In genomic region chr3:129254536-129255230, GRCh38 we compare ENCODE assay signal across 20 cellular contexts. TPM values are rescaled to one million over a fixed set of nuclear protein-coding genes. Genes with fewer than 3 reads are reported as not detected.
A peak's percentile ranks its signal among the peaks of the same experiment; 100 is the strongest.
DNase-seq lines count a peak whose midpoint lies in the region; TF ChIP-seq lines count a peak whose summit lies in the region.
"Had no signal": no experiment of that assay in that cellular context is flagged by ENCODE, and none has a peak within 500 bp of the region (broad histone marks: within the 10 kb centered on the region; RNA-seq: fewer than 3 reads in every experiment).

No MANE protein-coding gene starts in this region.

- H4K8ac ChIP-seq in neuronal stem cell (ENCODE audit: low read depth, low read length), result no peak overlapping the region

- no peaks in the 10 kb centered on the region for H3K9me3 ChIP-seq in neuronal stem cell (replicated peaks in 1 of 2; ENCODE audit: control insufficient read depth in 2 of 2, insufficient read depth in 1 of 2, low read depth in 1 of 2, low read length in 2 of 2)
- H3K9me3 ChIP-seq: A549, BE2C, HAP-1, MG63 had no signal

- no peak overlapping the region for H3K27ac ChIP-seq in neuronal stem cell (replicated peaks; ENCODE audit: low read length)
- no peak overlapping the region for H3K27ac ChIP-seq in substantia nigra (ENCODE audit: low read depth, low read length, poor library complexity, severe bottlenecking)
- H3K27ac ChIP-seq: A549 had no signal

- no peak overlapping the region for H3K4me2 ChIP-seq in neuronal stem cell (ENCODE audit: insufficient read depth, low read length, poor library complexity, severe bottlenecking)
- H3K4me2 ChIP-seq: A549 had no signal

- no peak overlapping the region for H2BK120ac ChIP-seq in neuronal stem cell (ENCODE audit: low read depth, low read length)

- WGBS in neuronal stem cell (ENCODE audit: extremely low coverage in 2 of 2, insufficient read length in 2 of 2, insufficient replicate concordance in 1 of 2), 2 donors, result no CpG with 5 or more reads among the region's 12 CpGs

- H3K9ac ChIP-seq in neuronal stem cell (ENCODE audit: low read depth, low read length, poor library complexity), result no peak overlapping the region

- in situ Hi-C loops in SK-MEL-5 (cut with HindIII; ENCODE audit: low pct_unique_long_range_greater_than_20kb, low sequenced_read_pairs), result no loop called here

- peaks cover 8% of the 10 kb centered on the region for H3K4me1 Mint-ChIP-seq in mesothelial cell of epicardium

- no peak overlapping the region for H2BK12ac ChIP-seq in neuronal stem cell (ENCODE audit: low read length)

- H4K91ac ChIP-seq in neuronal stem cell (ENCODE audit: low read depth, low read length, poor library complexity), result no peak overlapping the region

- H2BK5ac ChIP-seq in neuronal stem cell (ENCODE audit: low read length), result no peak overlapping the region

- H3K4ac ChIP-seq in neuronal stem cell (ENCODE audit: low read length), result no peak overlapping the region

- H3K4me3 ChIP-seq in neuronal stem cell (ENCODE audit: low read length in 2 of 2), result no peak overlapping the region
- H3K4me3 ChIP-seq: A549, HAP-1, K562, MG63 had no signal

- peaks cover 3 to 7% of the 10 kb centered on the region in 2 donors for H3K4me1 ChIP-seq in neuronal stem cell (ENCODE audit: control insufficient read depth in 2 of 2, insufficient read depth in 1 of 2, low read depth in 1 of 2, low read length in 2 of 2)
- H3K4me1 ChIP-seq: BE2C had no signal

- no peak overlapping the region for H3K14ac ChIP-seq in neuronal stem cell (ENCODE audit: low read length)

- peak; percentile 86 for DNase-seq in COLO829 (ENCODE audit: low spot score)
- DNase-seq in SK-MEL-5 (ENCODE audit: low read depth, low spot score), result peak; percentile 96
- peak; percentile 60 for DNase-seq in epidermal melanocyte (ENCODE audit: insufficient read length, low spot score)
- DNase-seq in neuronal stem cell (ENCODE audit: low spot score), result no peak
- DNase-seq in stimulated activated CD4-positive, alpha-beta T cell treated with anti-CD3 and anti-CD28 coated beads, Interleukin-4, amount 100 ng/mL, for 4 hours, result no peak
- no peak for DNase-seq in effector CD8-positive, alpha-beta T cell (lab: John Stamatoyannopoulos, UW)
- no peak for DNase-seq in mesothelial cell of epicardium (ENCODE audit: low spot score in 2 of 2, unreplicated experiment in 2 of 2)
- DNase-seq in substantia nigra (lab: John Stamatoyannopoulos, UW), result no peak
- DNase-seq: BE2C, COR-L47, DMS79, MG63, NCI-H1417 treated with DMSO at 0.1 percent for 48 hours, NCI-H187, NCI-H446, NCI-H526, OCI-M1 had no signal

- H3K18ac ChIP-seq in neuronal stem cell (ENCODE audit: low read length), result no peak overlapping the region

- H3K36me3 ChIP-seq in neuronal stem cell (replicated peaks in 1 of 2; ENCODE audit: control insufficient read depth in 2 of 2, insufficient read depth in 2 of 2, low read length in 2 of 2), result peaks cover 51 to 76% of the 10 kb centered on the region in 2 donors

- H3K27ac Mint-ChIP-seq in mesothelial cell of epicardium, result no peak overlapping the region

- no peak overlapping the region for H2AFZ ChIP-seq in neuronal stem cell (ENCODE audit: low read length)

- H3K27me3 Mint-ChIP-seq in mesothelial cell of epicardium (ENCODE audit: low read depth), result no peaks in the 10 kb centered on the region

- peaks cover 49% of the 10 kb centered on the region for H3K36me3 Mint-ChIP-seq in mesothelial cell of epicardium

- peaks cover 6% of the 10 kb centered on the region for H3K79me1 ChIP-seq in neuronal stem cell (ENCODE audit: low read depth, low read length)

- no peaks in the 10 kb centered on the region for H3K9me3 Mint-ChIP-seq in mesothelial cell of epicardium

- H3K27me3 ChIP-seq in neuronal stem cell (ENCODE audit: control insufficient read depth in 3 of 3, insufficient read depth in 3 of 3, low read depth in 1 of 3, low read length in 3 of 3), result no peaks in the 10 kb centered on the region
- H3K27me3 ChIP-seq: BE2C, MG63 had no signal

- H3K23ac ChIP-seq in neuronal stem cell (ENCODE audit: low read depth, low read length, poor library complexity), result peak overlapping the region; percentile 48

- no peak overlapping the region for H2BK15ac ChIP-seq in neuronal stem cell (ENCODE audit: low read length)

- H2AK5ac ChIP-seq in neuronal stem cell (ENCODE audit: low read depth, low read length), result no peak overlapping the region

- no peak overlapping the region for H3K4me3 Mint-ChIP-seq in mesothelial cell of epicardium

- TF ChIP-seq CTCF in mesothelial cell of epicardium (IDR thresholded peaks at IDR 0.05; ENCODE audit: unreplicated experiment), result no peak

RNA-seq across cellular contexts. Expression of gene COPG1, which starts 5.3 kb away (rescaled TPM):
- 205 and 216 TPM in 2 replicates for total RNA-seq in SK-MEL-5 (2014; rRNA removed; shearing (Covaris generic))
- 191 and 228 TPM in 2 replicates for polyA plus RNA-seq in SK-MEL-5 (2015; cell fraction: cytosol; rRNA removed)
- polyA plus RNA-seq in SK-MEL-5 (2015; cell fraction: nucleus; rRNA removed), result 207 and 242 TPM in 2 replicates
- 32.7 TPM for polyA plus RNA-seq in neuronal stem cell (2013, experiment 1 of 2)
- 33.9 TPM for polyA plus RNA-seq in neuronal stem cell (2013, experiment 2 of 2)
- total RNA-seq in mesothelial cell of epicardium, result 172 to 176 TPM (median 173 TPM) in 3 replicates

RNA-seq across cellular contexts. Expression of gene HMCES, which starts 24.0 kb away (rescaled TPM):
- 20.5 and 26.6 TPM in 2 replicates for total RNA-seq in SK-MEL-5 (2014; rRNA removed; shearing (Covaris generic))
- 24.8 and 31.7 TPM in 2 replicates for polyA plus RNA-seq in SK-MEL-5 (2015; cell fraction: cytosol; rRNA removed)
- 12.8 and 13.4 TPM in 2 replicates for polyA plus RNA-seq in SK-MEL-5 (2015; cell fraction: nucleus; rRNA removed)
- polyA plus RNA-seq in neuronal stem cell (2013, experiment 1 of 2), result 26.8 TPM
- polyA plus RNA-seq in neuronal stem cell (2013, experiment 2 of 2), result 25.4 TPM
- total RNA-seq in mesothelial cell of epicardium, result 26.6 to 31.1 TPM (median 29.6 TPM) in 3 replicates

Comparison
In these comparisons a context has a peak if more than half of its experiments do, and no peak if none do; other contexts are left out.
1. DNase-seq: peak in COLO829 (single experiment), SK-MEL-5 (single experiment) and epidermal melanocyte (single experiment); none in neuronal stem cell (single experiment), stimulated activated CD4-positive, alpha-beta T cell treated with anti-CD3 and anti-CD28 coated beads, Interleukin-4, amount 100 ng/mL, for 4 hours (0 of 2), effector CD8-positive, alpha-beta T cell (single experiment), mesothelial cell of epicardium (0 of 2) and substantia nigra (0 of 49).